Comparison of ENCODE assay signal across 15 cellular contexts in genomic region chr16:12096828-12097522, GRCh38.
DNase-seq lines count a peak whose midpoint lies in the region; ATAC-seq lines count a peak whose summit lies in the region.
"Had no signal": no experiment of that assay in that cellular context is flagged by ENCODE, and none has a peak within 500 bp of the region (broad histone marks: within the 10 kb centered on the region; RNA-seq: fewer than 3 reads in every experiment).

No MANE protein-coding gene starts in this region.

- H3K9me3 ChIP-seq in GM23248 (ENCODE audit: low read depth): no peaks in the 10 kb centered on the region
- H3K9me3 ChIP-seq: lower lobe of right lung, suprapubic skin had no signal

- no peak overlapping the region for H3K4me3 ChIP-seq in GM23248
- H3K4me3 ChIP-seq in rectal smooth muscle tissue (ENCODE audit: low read length): no peak overlapping the region
- H3K4me3 ChIP-seq: lower lobe of right lung, suprapubic skin had no signal

- no peak overlapping the region for H2AFZ ChIP-seq in GM23248

- DNase-seq in GM23248 (no peak), NCI-H2107 treated with DMSO at 0.1 percent for 48 hours (lab: John Stamatoyannopoulos, UW; ENCODE audit: unreplicated experiment) (no peak)
- DNase-seq: activated CD4-positive, alpha-beta T cell treated with anti-CD3 and anti-CD28 coated beads for 4 hours; AML-193; Karpas-422; RPMI8226 had no signal

- H3K4me2 ChIP-seq in GM23248 (ENCODE audit: unreplicated experiment): peak overlapping the region; percentile 71

- H3K36me3 ChIP-seq in GM23248 (ENCODE audit: low read depth): no peaks in the 10 kb centered on the region
- H3K36me3 ChIP-seq in rectal smooth muscle tissue (ENCODE audit: control insufficient read depth, insufficient read depth, low read length): no peaks in the 10 kb centered on the region
- H3K36me3 ChIP-seq: lower lobe of right lung, suprapubic skin had no signal

- no peak for ATAC-seq in GM18867 (IDR thresholded peaks at IDR 0.05; ENCODE audit: unreplicated experiment)
- ATAC-seq in HG03439 (IDR thresholded peaks at IDR 0.05; ENCODE audit: unreplicated experiment): no peak
- no peak for ATAC-seq in HG03442 (IDR thresholded peaks at IDR 0.05; ENCODE audit: unreplicated experiment)
- ATAC-seq: HCT116 had no signal

- H3K79me2 ChIP-seq in GM23248 (ENCODE audit: insufficient read depth): no peaks in the 10 kb centered on the region

- H3K27me3 ChIP-seq in GM23248 (replicated peaks; ENCODE audit: insufficient read depth) (no peaks in the 10 kb centered on the region), layer of hippocampus (ENCODE audit: control insufficient read depth, insufficient read depth, low read length) (no peaks in the 10 kb centered on the region), rectal smooth muscle tissue (ENCODE audit: control insufficient read depth, insufficient read depth, low read length) (no peaks in the 10 kb centered on the region)
- H3K27me3 ChIP-seq: suprapubic skin had no signal

- no peaks in the 10 kb centered on the region; the same call in 1 of the 2 replicates for H4K20me1 ChIP-seq in GM23248 (ENCODE audit: insufficient read depth)

- H3K9me2 ChIP-seq in GM23248 (ENCODE audit: insufficient read depth): no peaks in the 10 kb centered on the region

- H3K9ac ChIP-seq in GM23248: no peak overlapping the region
- no peak overlapping the region for H3K9ac ChIP-seq in rectal smooth muscle tissue (ENCODE audit: low read length)

- in situ Hi-C loops in GM23248 (cut with MboI): loop anchor here (10.0 kb wide), 1 partner anchor 708 kb away; the partner anchor contains the start of gene CPPED1

- H3F3A ChIP-seq in GM23248 (ENCODE audit: insufficient read depth): peaks cover 21% of the 10 kb centered on the region; the same call in 1 of the 2 replicates

- H3K4me1 ChIP-seq in GM23248 (ENCODE audit: insufficient read depth) (peaks cover 21% of the 10 kb centered on the region), rectal smooth muscle tissue (ENCODE audit: control insufficient read depth, insufficient read depth, low read length) (peaks cover 30% of the 10 kb centered on the region)

- no peak overlapping the region for H3K27ac ChIP-seq in GM23248
- H3K27ac ChIP-seq in angular gyrus (ENCODE audit: low read depth, low read length): peak overlapping the region; percentile 42
- H3K27ac ChIP-seq in layer of hippocampus (ENCODE audit: low read depth, low read length): peak overlapping the region; percentile 58
- peak overlapping the region; percentile 42 for H3K27ac ChIP-seq in rectal smooth muscle tissue (ENCODE audit: low read depth, low read length)
- H3K27ac ChIP-seq: suprapubic skin had no signal

- WGBS in GM23248 (ENCODE audit: low coverage in 1 of 2, low lambda C conversion rate in 2 of 2, missing lambda C conversion rate in 2 of 2), 2 experiments: 94 to 95% methylated on average over 16 of the region's 16 CpGs
